25 cellular contexts compared by ENCODE assay signal in genomic region chr3:10946526-10946925, GRCh38. TPM values are rescaled to one million over a fixed set of nuclear protein-coding genes. Genes with fewer than 3 reads are reported as not detected.
DNase-seq lines count a peak whose midpoint lies in the region; ATAC-seq and TF ChIP-seq lines count a peak whose summit lies in the region.
"Had no signal": no experiment of that assay in that cellular context is flagged by ENCODE, and none has a peak within 500 bp of the region (broad histone marks: within the 10 kb centered on the region; RNA-seq: fewer than 3 reads in every experiment).

No MANE protein-coding gene starts in this region.

- intact Hi-C loops in cardiac septum (cut with DNase I) (loop anchor here (5.0 kb wide), 3 partner anchors 36 to 391 kb away; no protein-coding TSS in a partner anchor), heart right ventricle (cut with DNase I) (loop anchor here in 9 of 10 donors (1.0 to 10.0 kb wide), 11 partner anchors 36 to 391 kb away; no protein-coding TSS in a partner anchor), lower lobe of right lung (cut with DNase I) (loop anchor here (10.0 kb wide), 1 partner anchor 108 kb away; no protein-coding TSS in a partner anchor)

- H3K9me3 ChIP-seq in heart right ventricle, result peaks cover 0 to 5% (median 0%) of the 10 kb centered on the region in 11 donors
- H3K9me3 ChIP-seq in lower lobe of right lung, result no peaks in the 10 kb centered on the region
- H3K9me3 ChIP-seq: BE2C had no signal

- H3K4me1 ChIP-seq in heart right ventricle, result peaks cover 0 to 13% (median 0%) of the 10 kb centered on the region in 9 donors
- H3K4me1 ChIP-seq in lower lobe of right lung, result no peaks in the 10 kb centered on the region
- H3K4me1 ChIP-seq: BE2C had no signal

- ATAC-seq in heart right ventricle, result no peak
- ATAC-seq in lower lobe of right lung, result no peak
- no peak for ATAC-seq in HG02938 (IDR thresholded peaks at IDR 0.05; ENCODE audit: unreplicated experiment)
- no peak for ATAC-seq in HG02759 (IDR thresholded peaks at IDR 0.05; ENCODE audit: unreplicated experiment)

- WGBS in heart right ventricle, 2 donors, result 57 to 62% methylated on average over 8 of the region's 8 CpGs

- H3K27ac ChIP-seq in heart right ventricle (no peak overlapping the region), lower lobe of right lung (no peak overlapping the region)
- H3K27ac ChIP-seq: SJSA1 had no signal

- H3K4me3 ChIP-seq in heart right ventricle (no peak overlapping the region), epithelial cell of esophagus (ENCODE audit: low read length) (no peak overlapping the region), lower lobe of right lung (no peak overlapping the region)
- H3K4me3 ChIP-seq: MG63, SJSA1 had no signal

- H3K27me3 ChIP-seq in heart right ventricle (peaks cover 0 to 58% (median 19%) of the 10 kb centered on the region in 7 donors), lower lobe of right lung (ENCODE audit: low read depth) (peaks cover 4% of the 10 kb centered on the region)
- H3K27me3 ChIP-seq: BE2C, MG63, SJSA1 had no signal

- H3K36me3 ChIP-seq in heart right ventricle (no peaks in the 10 kb centered on the region), lower lobe of right lung (no peaks in the 10 kb centered on the region)
- H3K36me3 ChIP-seq: BE2C, MG63, SJSA1 had no signal

- TF ChIP-seq CTCF in heart right ventricle (IDR thresholded peaks at IDR 0.05), result no peak
- TF ChIP-seq CTCF in epithelial cell of esophagus (IDR thresholded peaks at IDR 0.05; ENCODE audit: insufficient read depth, low read depth, low read length, missing control alignments), result no peak
- TF ChIP-seq CTCF in lower lobe of right lung (IDR thresholded peaks at IDR 0.05), result no peak

- DNase-seq in cardiac septum (ENCODE audit: low spot score) (peak; percentile 39), heart right ventricle (no peak), epithelial cell of esophagus (ENCODE audit: low read depth) (peak; percentile 22), lower lobe of right lung (peak; percentile 40), pons (ENCODE audit: low spot score) (no peak), NCI-H524 treated with DMSO at 0.1 percent for 48 hours (lab: John Stamatoyannopoulos, UW) (no peak)
- DNase-seq: 8988T, ACHN, BE2C, DMS79 treated with DMSO at 0.1 percent for 48 hours, GF-D8, KBM-7, MG63, NCI-H1105 treated with DMSO at 0.1 percent for 48 hours, NCI-H146, NCI-H1930, NCI-H2107, NCI-H524, NCI-H774, Right ventricle myocardium superior had no signal

RNA-seq across cellular contexts. Expression of gene SLC6A1, which starts 46.0 kb away (rescaled TPM):
- 2.1 TPM for total RNA-seq in cardiac septum
- total RNA-seq in heart right ventricle, result 1 to 10 TPM in 6 of 10 donors, under 1 TPM in 4; 0.55 to 2.5 (median 1.7) TPM
- polyA plus RNA-seq in heart right ventricle, result 1 to 10 TPM in 1 of 2 donors, under 1 TPM in 1; 0.55 to 2.7 TPM
- total RNA-seq in lower lobe of right lung, result 1.8 TPM
- total RNA-seq: CD8-positive, alpha-beta memory T cell; SJSA1 had no signal
- polyA plus RNA-seq: CD14-positive monocyte; CD8-positive, alpha-beta memory T cell had no signal

Comparison
In these comparisons a context has a peak if more than half of its experiments do, and no peak if none do; other contexts are left out.
1. DNase-seq: peak in cardiac septum (single experiment), epithelial cell of esophagus (single experiment) and lower lobe of right lung (single experiment); none in heart right ventricle (0 of 2), pons (single experiment) and NCI-H524 treated with DMSO at 0.1 percent for 48 hours (single experiment).